ENCODE assay signal across 1 cellular context in genomic region chrX:154006965-154007364, GRCh38.
TF ChIP-seq lines count a peak whose summit lies in the region.

No MANE protein-coding gene starts in this region.

TF ChIP-seq in GM12878, 131 proteins besides CTCF, POLR2A, EP300 and RAD21:
- TF ChIP-seq, protein P1, sequence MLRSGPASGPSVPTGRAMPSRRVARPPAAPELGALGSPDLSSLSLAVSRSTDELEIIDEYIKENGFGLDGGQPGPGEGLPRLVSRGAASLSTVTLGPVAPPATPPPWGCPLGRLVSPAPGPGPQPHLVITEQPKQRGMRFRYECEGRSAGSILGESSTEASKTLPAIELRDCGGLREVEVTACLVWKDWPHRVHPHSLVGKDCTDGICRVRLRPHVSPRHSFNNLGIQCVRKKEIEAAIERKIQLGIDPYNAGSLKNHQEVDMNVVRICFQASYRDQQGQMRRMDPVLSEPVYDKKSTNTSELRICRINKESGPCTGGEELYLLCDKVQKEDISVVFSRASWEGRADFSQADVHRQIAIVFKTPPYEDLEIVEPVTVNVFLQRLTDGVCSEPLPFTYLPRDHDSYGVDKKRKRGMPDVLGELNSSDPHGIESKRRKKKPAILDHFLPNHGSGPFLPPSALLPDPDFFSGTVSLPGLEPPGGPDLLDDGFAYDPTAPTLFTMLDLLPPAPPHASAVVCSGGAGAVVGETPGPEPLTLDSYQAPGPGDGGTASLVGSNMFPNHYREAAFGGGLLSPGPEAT (IDR thresholded peaks at IDR 0.05; ENCODE audit: low read depth), result no peak
- TF ChIP-seq, protein P2, sequence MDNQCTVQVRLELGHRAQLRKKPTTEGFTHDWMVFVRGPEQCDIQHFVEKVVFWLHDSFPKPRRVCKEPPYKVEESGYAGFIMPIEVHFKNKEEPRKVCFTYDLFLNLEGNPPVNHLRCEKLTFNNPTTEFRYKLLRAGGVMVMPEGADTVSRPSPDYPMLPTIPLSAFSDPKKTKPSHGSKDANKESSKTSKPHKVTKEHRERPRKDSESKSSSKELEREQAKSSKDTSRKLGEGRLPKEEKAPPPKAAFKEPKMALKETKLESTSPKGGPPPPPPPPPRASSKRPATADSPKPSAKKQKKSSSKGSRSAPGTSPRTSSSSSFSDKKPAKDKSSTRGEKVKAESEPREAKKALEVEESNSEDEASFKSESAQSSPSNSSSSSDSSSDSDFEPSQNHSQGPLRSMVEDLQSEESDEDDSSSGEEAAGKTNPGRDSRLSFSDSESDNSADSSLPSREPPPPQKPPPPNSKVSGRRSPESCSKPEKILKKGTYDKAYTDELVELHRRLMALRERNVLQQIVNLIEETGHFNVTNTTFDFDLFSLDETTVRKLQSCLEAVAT (IDR thresholded peaks at IDR 0.05), result peak; percentile 25
- TF ChIP-seq NR2F1 (conservative IDR thresholded peaks at IDR 0.05), result no peak
